ENCODE assay signal across 9 cellular contexts in genomic region chr17:60941028-60941427, GRCh38.
DNase-seq lines count a peak whose midpoint lies in the region; ATAC-seq and TF ChIP-seq lines count a peak whose summit lies in the region.
"Had no signal": no experiment of that assay in that cellular context is flagged by ENCODE, and none has a peak within 500 bp of the region (broad histone marks: within the 10 kb centered on the region; RNA-seq: fewer than 3 reads in every experiment).

No MANE protein-coding gene starts in this region.

- H3K27ac ChIP-seq in adrenal gland, result peak overlapping the region in 2 of 5 donors; percentile 20 to 53
- H3K27ac ChIP-seq in cardiac muscle cell, result peak overlapping the region; percentile 65

- TF ChIP-seq CTCF in adrenal gland (IDR thresholded peaks at IDR 0.05), result no peak
- TF ChIP-seq CTCF in cardiac muscle cell (IDR thresholded peaks at IDR 0.05; ENCODE audit: low read depth, low read length), result no peak

- no peaks in the 10 kb centered on the region for H3K36me3 Mint-ChIP-seq in activated CD4-positive, alpha-beta T cell treated with anti-CD3 and anti-CD28 coated beads, Interleukin-2, amount 10 ng/mL, durations not matched to agents 7 days and 5 days (ENCODE audit: low read depth)
- no peaks in the 10 kb centered on the region for H3K36me3 Mint-ChIP-seq in T-helper 2 cell treated with Interferon-gamma antibody and Interleukin-4, amounts not matched to agents 5 μg/mL and 100 μg/mL, for 36 hours (ENCODE audit: low read depth)

- H3K4me3 Mint-ChIP-seq in activated CD4-positive, alpha-beta T cell treated with anti-CD3 and anti-CD28 coated beads, Interleukin-2, amount 10 ng/mL, durations not matched to agents 7 days and 5 days, result no peak overlapping the region
- no peak overlapping the region for H3K4me3 Mint-ChIP-seq in T-helper 2 cell treated with Interferon-gamma antibody and Interleukin-4, amounts not matched to agents 5 μg/mL and 100 μg/mL, for 36 hours

- H3K27me3 ChIP-seq in adrenal gland (no peaks in the 10 kb centered on the region), cardiac muscle cell (no peaks in the 10 kb centered on the region), skeletal muscle satellite cell (ENCODE audit: control insufficient read depth, insufficient read depth, low read length) (no peaks in the 10 kb centered on the region)

- H3K4me3 ChIP-seq in adrenal gland, result no peak overlapping the region
- H3K4me3 ChIP-seq in cardiac muscle cell, result no peak overlapping the region
- no peak overlapping the region for H3K4me3 ChIP-seq in skeletal muscle satellite cell (ENCODE audit: low read length)

- POLR2A ChIA-PET in activated CD4-positive, alpha-beta T cell treated with anti-CD3 and anti-CD28 coated beads, Interleukin-2, amount 10 ng/mL, durations not matched to agents 7 days and 5 days (lab: Charles Lee), result interaction anchor here (0.6 kb wide), 1 partner anchor 509 kb away, joined by 4 read pairs; no protein-coding TSS in a partner anchor

- H3K9me3 ChIP-seq in adrenal gland (replicated peaks in 1 of 3), result no peaks in the 10 kb centered on the region
- H3K9me3 ChIP-seq in cardiac muscle cell (ENCODE audit: low read depth), result no peaks in the 10 kb centered on the region
- no peaks in the 10 kb centered on the region for H3K9me3 ChIP-seq in skeletal muscle satellite cell (replicated peaks; ENCODE audit: low read length)

- peak overlapping the region; percentile 22 for H3K9ac ChIP-seq in skeletal muscle satellite cell (ENCODE audit: low read depth, low read length)

- ATAC-seq in HG03175 (IDR thresholded peaks at IDR 0.05; ENCODE audit: unreplicated experiment), result no peak

- no peak for TF ChIP-seq POLR2A in adrenal gland (IDR thresholded peaks at IDR 0.05)

- WGBS in adrenal gland, 4 donors, result 51 to 69% (median 59%) methylated on average over 5 of the region's 5 CpGs

- DNase-seq in GOT3 (lab: John Stamatoyannopoulos, UW), result peak; percentile 1
- peak; percentile 26 to 79 (median 40) for DNase-seq in adrenal gland
- peak; percentile 54 to 95 for DNase-seq in cardiac muscle cell (ENCODE audit: low read depth in 1 of 2, low spot score in 1 of 2)
- no peak for DNase-seq in activated CD4-positive, alpha-beta T cell treated with anti-CD3 and anti-CD28 coated beads, Interleukin-2, amount 10 ng/mL, durations not matched to agents 7 days and 5 days
- DNase-seq in T-helper 2 cell treated with Interferon-gamma antibody and Interleukin-4, amounts not matched to agents 5 μg/mL and 100 μg/mL, for 36 hours (ENCODE audit: low spot score), result no peak
- no peak for DNase-seq in SIG-M5 (lab: John Stamatoyannopoulos, UW)
- DNase-seq: cerebellar nuclear complex had no signal

- H3K4me1 Mint-ChIP-seq in activated CD4-positive, alpha-beta T cell treated with anti-CD3 and anti-CD28 coated beads, Interleukin-2, amount 10 ng/mL, durations not matched to agents 7 days and 5 days, result no peaks in the 10 kb centered on the region
- no peaks in the 10 kb centered on the region for H3K4me1 Mint-ChIP-seq in T-helper 2 cell treated with Interferon-gamma antibody and Interleukin-4, amounts not matched to agents 5 μg/mL and 100 μg/mL, for 36 hours (ENCODE audit: low read depth)

- intact Hi-C loops in adrenal gland (cut with DNase I), result no loop called here

- no peaks in the 10 kb centered on the region for H3K27me3 Mint-ChIP-seq in activated CD4-positive, alpha-beta T cell treated with anti-CD3 and anti-CD28 coated beads, Interleukin-2, amount 10 ng/mL, durations not matched to agents 7 days and 5 days
- H3K27me3 Mint-ChIP-seq in T-helper 2 cell treated with Interferon-gamma antibody and Interleukin-4, amounts not matched to agents 5 μg/mL and 100 μg/mL, for 36 hours (ENCODE audit: low read depth), result no peaks in the 10 kb centered on the region

- CTCF ChIA-PET in activated CD4-positive, alpha-beta T cell treated with anti-CD3 and anti-CD28 coated beads, Interleukin-2, amount 10 ng/mL, durations not matched to agents 7 days and 5 days (lab: Charles Lee), result interaction anchor here (1.0 kb wide), 1 partner anchor 9 kb away, joined by 3 read pairs; no protein-coding TSS in a partner anchor

- H3K4me1 ChIP-seq in adrenal gland (replicated peaks in 1 of 2) (peaks cover 0 to 7% of the 10 kb centered on the region in 2 donors), cardiac muscle cell (ENCODE audit: low read depth) (peaks cover 16% of the 10 kb centered on the region), skeletal muscle satellite cell (ENCODE audit: control insufficient read depth, insufficient read depth, low read length) (peaks cover 7% of the 10 kb centered on the region)

- no peaks in the 10 kb centered on the region for H3K36me3 ChIP-seq in adrenal gland (replicated peaks in 1 of 2)
- no peaks in the 10 kb centered on the region for H3K36me3 ChIP-seq in cardiac muscle cell
- no peaks in the 10 kb centered on the region for H3K36me3 ChIP-seq in skeletal muscle satellite cell (ENCODE audit: insufficient read depth, low read length)

- H3K4me2 ChIP-seq in skeletal muscle satellite cell (ENCODE audit: low read length), result peak overlapping the region; percentile 28

- H3K27ac Mint-ChIP-seq in activated CD4-positive, alpha-beta T cell treated with anti-CD3 and anti-CD28 coated beads, Interleukin-2, amount 10 ng/mL, durations not matched to agents 7 days and 5 days, result no peak overlapping the region
- H3K27ac Mint-ChIP-seq in T-helper 2 cell treated with Interferon-gamma antibody and Interleukin-4, amounts not matched to agents 5 μg/mL and 100 μg/mL, for 36 hours, result no peak overlapping the region

- H3K9me3 Mint-ChIP-seq in activated CD4-positive, alpha-beta T cell treated with anti-CD3 and anti-CD28 coated beads, Interleukin-2, amount 10 ng/mL, durations not matched to agents 7 days and 5 days, result no peaks in the 10 kb centered on the region
- no peaks in the 10 kb centered on the region for H3K9me3 Mint-ChIP-seq in T-helper 2 cell treated with Interferon-gamma antibody and Interleukin-4, amounts not matched to agents 5 μg/mL and 100 μg/mL, for 36 hours

Comparison
In these comparisons a context has a peak if more than half of its experiments do, and no peak if none do; other contexts are left out.
1. DNase-seq: peak in GOT3 (single experiment), adrenal gland (7 of 7) and cardiac muscle cell (2 of 2); none in activated CD4-positive, alpha-beta T cell treated with anti-CD3 and anti-CD28 coated beads, Interleukin-2, amount 10 ng/mL, durations not matched to agents 7 days and 5 days (single experiment), T-helper 2 cell treated with Interferon-gamma antibody and Interleukin-4, amounts not matched to agents 5 μg/mL and 100 μg/mL, for 36 hours (single experiment) and SIG-M5 (single experiment).